11 cellular contexts compared by ENCODE assay signal in the genomic region with DNA sequence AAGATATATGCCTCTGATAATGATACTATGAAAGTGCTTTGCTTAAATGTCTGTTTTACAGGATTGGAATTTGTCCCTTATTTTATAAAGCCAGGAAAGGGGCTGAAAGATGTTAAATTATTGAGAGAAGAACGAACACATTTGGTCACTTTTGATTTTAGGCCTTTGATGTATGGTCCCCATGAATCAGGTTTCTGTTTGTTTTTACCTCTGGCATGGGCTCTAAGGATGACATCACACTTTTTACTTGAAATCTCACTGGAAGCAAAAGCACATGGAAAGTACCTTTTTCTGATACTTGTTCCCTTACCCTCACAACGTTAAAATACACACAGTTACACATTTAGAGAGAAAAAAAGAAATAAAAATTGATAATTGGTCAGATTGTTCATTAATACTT. TPM values are rescaled to one million over a fixed set of nuclear protein-coding genes. Genes with fewer than 3 reads are reported as not detected.
A peak's percentile ranks its signal among the peaks of the same experiment; 100 is the strongest.
DNase-seq lines count a peak whose midpoint lies in the region; ATAC-seq and TF ChIP-seq lines count a peak whose summit lies in the region.
"Had no signal": no experiment of that assay in that cellular context is flagged by ENCODE, and none has a peak within 500 bp of the region (broad histone marks: within the 10 kb centered on the region; RNA-seq: fewer than 3 reads in every experiment).

No MANE protein-coding gene starts in this region.

- H3K27me3 ChIP-seq in colonic mucosa = no peaks in the 10 kb centered on the region

- DNase-seq in NCI-H2029 treated with DMSO at 0.1 percent for 48 hours (lab: John Stamatoyannopoulos, UW) (peak; percentile 13), NCI-H2029 (lab: John Stamatoyannopoulos, UW) (no peak), lung microvascular endothelial cell (ENCODE audit: low read depth in 2 of 2) (peak; percentile 57 to 68), SIG-M5 treated with dmso at 0.1 percent for 504 hours (lab: John Stamatoyannopoulos, UW; ENCODE audit: unreplicated experiment) (no peak), colonic mucosa (no peak)
- no peak for DNase-seq in activated naive CD8-positive, alpha-beta T cell treated with anti-CD3 and anti-CD28 coated beads, Interleukin-2, amount 10 ng/mL, durations not matched to agents 7 days and 5 days
- DNase-seq in stimulated activated CD4-positive, alpha-beta T cell treated with anti-CD3 and anti-CD28 coated beads, Interleukin-12 subunit alpha, Interleukin-12 subunit beta, amount 100 ng/mL, for 4 hours = no peak
- DNase-seq: activated CD4-positive, alpha-beta T cell treated with anti-CD3 and anti-CD28 coated beads for 4 hours; cortex of kidney; NCI-H526 treated with DMSO at 0.1 percent for 48 hours had no signal

- peak overlapping the region; percentile 49 for H3K4me3 Mint-ChIP-seq in activated naive CD8-positive, alpha-beta T cell treated with anti-CD3 and anti-CD28 coated beads, Interleukin-2, amount 10 ng/mL, durations not matched to agents 7 days and 5 days

- no peaks in the 10 kb centered on the region for H3K36me3 ChIP-seq in colonic mucosa

- H3K9ac ChIP-seq in colonic mucosa (ENCODE audit: low read depth in 2 of 2, low read length in 2 of 2) = no peak overlapping the region

- no peak for TF ChIP-seq CTCF in colonic mucosa (IDR thresholded peaks at IDR 0.05)

- no peak overlapping the region for H3K4me3 ChIP-seq in colonic mucosa

- no peaks in the 10 kb centered on the region for H3K27me3 Mint-ChIP-seq in activated naive CD8-positive, alpha-beta T cell treated with anti-CD3 and anti-CD28 coated beads, Interleukin-2, amount 10 ng/mL, durations not matched to agents 7 days and 5 days

- peaks cover 76% of the 10 kb centered on the region for H3K4me1 Mint-ChIP-seq in activated naive CD8-positive, alpha-beta T cell treated with anti-CD3 and anti-CD28 coated beads, Interleukin-2, amount 10 ng/mL, durations not matched to agents 7 days and 5 days

- POLR2A ChIA-PET in activated naive CD8-positive, alpha-beta T cell treated with anti-CD3 and anti-CD28 coated beads, Interleukin-2, amount 10 ng/mL, durations not matched to agents 7 days and 5 days (lab: Charles Lee) = interaction anchor here (0.6 kb wide), 1 partner anchor 219 kb away, joined by 3 read pairs; no protein-coding TSS in a partner anchor

- H3K9me3 Mint-ChIP-seq in activated naive CD8-positive, alpha-beta T cell treated with anti-CD3 and anti-CD28 coated beads, Interleukin-2, amount 10 ng/mL, durations not matched to agents 7 days and 5 days = no peaks in the 10 kb centered on the region

- peak; percentile 26 for ATAC-seq in HG03378 (IDR thresholded peaks at IDR 0.05; ENCODE audit: unreplicated experiment)
- no peak for ATAC-seq in activated naive CD8-positive, alpha-beta T cell treated with anti-CD3 and anti-CD28 coated beads, Interleukin-2, amount 10 ng/mL, durations not matched to agents 7 days and 5 days (ENCODE audit: low read depth)

- H3K27ac Mint-ChIP-seq in activated naive CD8-positive, alpha-beta T cell treated with anti-CD3 and anti-CD28 coated beads, Interleukin-2, amount 10 ng/mL, durations not matched to agents 7 days and 5 days = peak overlapping the region; percentile 64

- H3K4me1 ChIP-seq in colonic mucosa = peaks cover 27% of the 10 kb centered on the region

- intact Hi-C loops in colonic mucosa (cut with DNase I) = no loop called here

- peaks cover 26% of the 10 kb centered on the region for H3K36me3 Mint-ChIP-seq in activated naive CD8-positive, alpha-beta T cell treated with anti-CD3 and anti-CD28 coated beads, Interleukin-2, amount 10 ng/mL, durations not matched to agents 7 days and 5 days

- H3K9me3 ChIP-seq in colonic mucosa = no peaks in the 10 kb centered on the region

- H3K27ac ChIP-seq in colonic mucosa = no peak overlapping the region

RNA-seq across cellular contexts. Expression of gene OTULIN, which starts 6.9 kb away (rescaled TPM):
- 10 to 100 TPM; 82.7 to 86.6 TPM for total RNA-seq in activated naive CD8-positive, alpha-beta T cell treated with anti-CD3 and anti-CD28 coated beads, Interleukin-2, amount 10 ng/mL, durations not matched to agents 7 days and 5 days
- 10.2 and 16.1 TPM in 2 replicates for total RNA-seq in lung microvascular endothelial cell
- total RNA-seq in colonic mucosa = 10 to 100 TPM; 28.8 to 32.9 TPM

Comparison
In these comparisons a context has a peak if more than half of its experiments do, and no peak if none do; other contexts are left out.
1. DNase-seq: peak in NCI-H2029 treated with DMSO at 0.1 percent for 48 hours (single experiment) and lung microvascular endothelial cell (2 of 2); none in NCI-H2029 (single experiment), activated naive CD8-positive, alpha-beta T cell treated with anti-CD3 and anti-CD28 coated beads, Interleukin-2, amount 10 ng/mL, durations not matched to agents 7 days and 5 days (single experiment), SIG-M5 treated with dmso at 0.1 percent for 504 hours (single experiment), colonic mucosa (single experiment) and stimulated activated CD4-positive, alpha-beta T cell treated with anti-CD3 and anti-CD28 coated beads, Interleukin-12 subunit alpha, Interleukin-12 subunit beta, amount 100 ng/mL, for 4 hours (single experiment).